15 cellular contexts compared by ENCODE assay signal in the genomic region with DNA sequence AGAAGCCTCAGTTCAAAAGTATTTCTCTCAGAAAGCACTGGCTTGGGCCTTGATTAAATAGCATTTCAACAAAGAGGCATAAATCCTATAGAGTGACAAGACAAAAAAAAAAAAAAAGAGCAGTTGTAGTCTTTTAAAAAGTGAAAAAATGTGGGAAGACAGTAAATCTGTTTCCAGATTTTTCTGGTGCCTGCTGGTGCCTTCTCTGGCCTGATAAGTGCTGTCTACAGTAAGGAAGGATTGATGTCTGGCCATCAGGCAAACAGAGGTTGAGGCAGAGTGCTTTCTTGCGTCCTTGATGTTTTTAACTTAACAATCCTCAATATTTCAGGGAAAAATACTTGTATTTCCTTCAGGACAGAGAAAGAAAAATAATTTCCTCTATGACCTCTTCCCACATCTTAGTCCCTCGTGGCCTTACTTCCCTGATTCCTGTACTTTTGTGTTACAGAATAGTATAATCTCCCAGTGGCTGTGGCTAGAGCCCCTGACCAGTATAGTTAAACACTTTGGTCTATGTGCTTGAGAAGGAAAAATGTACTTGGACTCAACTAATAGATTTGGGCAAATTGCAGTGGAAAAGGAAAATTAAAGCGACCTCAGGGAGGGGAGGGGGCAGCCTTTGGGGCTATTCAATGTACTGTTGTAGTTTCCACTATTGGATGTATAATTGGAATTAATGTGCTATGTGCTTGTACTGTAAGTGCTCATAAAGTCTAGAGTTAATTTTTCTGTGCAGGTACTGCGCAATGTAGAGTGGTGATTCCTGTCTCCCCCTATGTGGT.
DNase-seq lines count a peak whose midpoint lies in the region; ATAC-seq and TF ChIP-seq lines count a peak whose summit lies in the region.
"Had no signal": no experiment of that assay in that cellular context is flagged by ENCODE, and none has a peak within 500 bp of the region (broad histone marks: within the 10 kb centered on the region; RNA-seq: fewer than 3 reads in every experiment).

No MANE protein-coding gene starts in this region.

- no peak for TF ChIP-seq POLR2A in Peyer's patch (IDR thresholded peaks at IDR 0.05)
- no peak for TF ChIP-seq POLR2A in spleen (IDR thresholded peaks at IDR 0.05)

- H3K27me3 Mint-ChIP-seq in neural progenitor cell (ENCODE audit: insufficient read depth, low read depth) (no peaks in the 10 kb centered on the region), natural killer cell (ENCODE audit: low read depth in 2 of 2) (no peaks in the 10 kb centered on the region)
- H3K27me3 Mint-ChIP-seq: activated CD4-positive, alpha-beta memory T cell treated with anti-CD3 and anti-CD28 coated beads for 36 hours; CD8-positive, alpha-beta memory T cell; IgD-negative memory B cell had no signal

- H2AFZ ChIP-seq in neural progenitor cell (replicated peaks), result no peak overlapping the region
- H2AFZ ChIP-seq: PC-9 had no signal

- peaks cover 5% of the 10 kb centered on the region for H3K4me1 Mint-ChIP-seq in neural progenitor cell
- H3K4me1 Mint-ChIP-seq in natural killer cell, result no peaks in the 10 kb centered on the region
- H3K4me1 Mint-ChIP-seq: CD8-positive, alpha-beta memory T cell; IgD-negative memory B cell had no signal

- no peak overlapping the region for H3K4me3 Mint-ChIP-seq in neural progenitor cell
- H3K4me3 Mint-ChIP-seq in natural killer cell, result no peak overlapping the region
- H3K4me3 Mint-ChIP-seq: activated CD4-positive, alpha-beta memory T cell treated with anti-CD3 and anti-CD28 coated beads for 36 hours; activated T-cell treated with anti-CD3 and anti-CD28 coated beads, Interleukin-2, amount 50 U/mL, for 72 hours; CD8-positive, alpha-beta memory T cell; H9; IgD-negative memory B cell; nephron had no signal

- H3F3A ChIP-seq in neural progenitor cell (ENCODE audit: low read depth), result no peaks in the 10 kb centered on the region

- H4K20me1 ChIP-seq in neural progenitor cell (ENCODE audit: low read depth), result no peaks in the 10 kb centered on the region

- ATAC-seq in GM18511 (IDR thresholded peaks at IDR 0.05; ENCODE audit: unreplicated experiment) (peak; percentile 10), HG02852 (IDR thresholded peaks at IDR 0.05; ENCODE audit: unreplicated experiment) (peak; percentile 20), natural killer cell (no peak)
- ATAC-seq: activated T-cell treated with anti-CD3 and anti-CD28 coated beads, Interleukin-2, amount 50 U/mL, for 72 hours had no signal

- H3K27me3 ChIP-seq in adipocyte (replicated peaks; ENCODE audit: control insufficient read depth, insufficient read depth, low read length), result no peaks in the 10 kb centered on the region
- H3K27me3 ChIP-seq in neural progenitor cell, result no peaks in the 10 kb centered on the region
- no peaks in the 10 kb centered on the region for H3K27me3 ChIP-seq in Peyer's patch
- no peaks in the 10 kb centered on the region for H3K27me3 ChIP-seq in spleen (replicated peaks in 1 of 7)

- no peaks in the 10 kb centered on the region for H3K79me2 ChIP-seq in neural progenitor cell (ENCODE audit: low read depth)

- H3K9me3 Mint-ChIP-seq in neural progenitor cell (no peaks in the 10 kb centered on the region), natural killer cell (no peaks in the 10 kb centered on the region)
- H3K9me3 Mint-ChIP-seq: activated CD4-positive, alpha-beta memory T cell treated with anti-CD3 and anti-CD28 coated beads for 36 hours; H9; nephron had no signal

- WGBS in spleen, 5 donors, result 42 to 48% (median 45%) methylated on average over 4 of the region's 4 CpGs

- H3K36me3 Mint-ChIP-seq in neural progenitor cell (no peaks in the 10 kb centered on the region), natural killer cell (no peaks in the 10 kb centered on the region)
- H3K36me3 Mint-ChIP-seq: activated CD4-positive, alpha-beta memory T cell treated with anti-CD3 and anti-CD28 coated beads for 36 hours; CD8-positive, alpha-beta memory T cell; IgD-negative memory B cell had no signal

- H3K4me1 ChIP-seq in adipocyte (ENCODE audit: control insufficient read depth, insufficient read depth, low read length) (peaks cover 6% of the 10 kb centered on the region), neural progenitor cell (no peaks in the 10 kb centered on the region), Peyer's patch (peaks cover 0 to 24% (median 0%) of the 10 kb centered on the region in 4 donors), spleen (no peaks in the 10 kb centered on the region)

- DNase-seq in adipocyte (ENCODE audit: low read depth), result no peak
- no peak for DNase-seq in neural progenitor cell (ENCODE audit: low spot score)
- DNase-seq in activated effector memory CD4-positive, alpha-beta T cell treated with anti-CD3 and anti-CD28 coated beads, Interleukin-2, amount 50 U/mL, for 16 hours, result no peak
- no peak for DNase-seq in Peyer's patch
- no peak for DNase-seq in spleen
- no peak for DNase-seq in natural killer cell
- DNase-seq: CD8-positive, alpha-beta memory T cell had no signal

- H3K4me3 ChIP-seq in adipocyte (ENCODE audit: low read length) (no peak overlapping the region), neural progenitor cell (no peak overlapping the region), Peyer's patch (no peak overlapping the region), spleen (no peak overlapping the region)
- H3K4me3 ChIP-seq: PC-9 had no signal

- peak overlapping the region; percentile 57 for H3K27ac Mint-ChIP-seq in neural progenitor cell
- no peak overlapping the region for H3K27ac Mint-ChIP-seq in natural killer cell
- H3K27ac Mint-ChIP-seq: activated CD4-positive, alpha-beta memory T cell treated with anti-CD3 and anti-CD28 coated beads for 36 hours; activated T-cell treated with anti-CD3 and anti-CD28 coated beads, Interleukin-2, amount 50 U/mL, for 72 hours; CD8-positive, alpha-beta memory T cell; H9; nephron had no signal

- intact Hi-C loops in spleen (cut with DNase I; ENCODE audit: low total_unique reads), result loop anchor here (5.0 kb wide), 1 partner anchor 772 kb away; no protein-coding TSS in a partner anchor
- intact Hi-C loops in natural killer cell (cut with micrococcal nuclease), result loop anchor here (5.0 kb wide), 1 partner anchor 772 kb away; no protein-coding TSS in a partner anchor

- H3K4me2 ChIP-seq in neural progenitor cell, result no peak overlapping the region
- H3K4me2 ChIP-seq: PC-9 had no signal

- H3K9me3 ChIP-seq in adipocyte (ENCODE audit: control insufficient read depth, low read length), result no peaks in the 10 kb centered on the region
- H3K9me3 ChIP-seq in neural progenitor cell (ENCODE audit: low read depth), result no peaks in the 10 kb centered on the region
- H3K9me3 ChIP-seq in Peyer's patch, result no peaks in the 10 kb centered on the region
- no peaks in the 10 kb centered on the region for H3K9me3 ChIP-seq in spleen

- TF ChIP-seq CTCF in neural progenitor cell (IDR thresholded peaks at IDR 0.05) (no peak), Peyer's patch (IDR thresholded peaks at IDR 0.05) (no peak), spleen (IDR thresholded peaks at IDR 0.05 in 8 of 11, conservative IDR thresholded peaks at IDR 0.05 in 3 of 11) (no peak), natural killer cell (IDR thresholded peaks at IDR 0.05) (no peak)

- H3K9ac ChIP-seq in adipocyte (ENCODE audit: low read length) (peak overlapping the region; percentile 16), neural progenitor cell (no peak overlapping the region)

- H3K27ac ChIP-seq in neural progenitor cell (no peak overlapping the region), Peyer's patch (no peak overlapping the region), spleen (no peak overlapping the region)
- H3K27ac ChIP-seq: PC-9 had no signal

- H3K36me3 ChIP-seq in adipocyte (ENCODE audit: control insufficient read depth, insufficient read depth, low read length, severe bottlenecking) (no peaks in the 10 kb centered on the region), neural progenitor cell (no peaks in the 10 kb centered on the region), Peyer's patch (no peaks in the 10 kb centered on the region), spleen (no peaks in the 10 kb centered on the region)

Comparison
In these comparisons a context has a peak if more than half of its experiments do, and no peak if none do; other contexts are left out.
1. ATAC-seq: peak in GM18511 (single experiment) and HG02852 (single experiment); none in natural killer cell (0 of 3).